In genomic region chr7:83691095-83691494, GRCh38 we compare ENCODE assay signal across 12 cellular contexts. TPM values are rescaled to one million over a fixed set of nuclear protein-coding genes. Genes with fewer than 3 reads are reported as not detected.
A peak's percentile ranks its signal among the peaks of the same experiment; 100 is the strongest.
DNase-seq lines count a peak whose midpoint lies in the region; ATAC-seq and TF ChIP-seq lines count a peak whose summit lies in the region.
"Had no signal": no experiment of that assay in that cellular context is flagged by ENCODE, and none has a peak within 500 bp of the region (broad histone marks: within the 10 kb centered on the region; RNA-seq: fewer than 3 reads in every experiment).

No MANE protein-coding gene starts in this region.

- H3K4me3 Mint-ChIP-seq in GM23338: peak overlapping the region; percentile 27

- intact Hi-C loops in PC-9 (cut with micrococcal nuclease; ENCODE audit: unreplicated experiment): no loop called here

- H2BK5ac ChIP-seq in neuronal stem cell (ENCODE audit: low read length): no peak overlapping the region

- H3K14ac ChIP-seq in neuronal stem cell (ENCODE audit: low read length): no peak overlapping the region

- H4K8ac ChIP-seq in neuronal stem cell (ENCODE audit: low read depth, low read length): no peak overlapping the region

- H2BK15ac ChIP-seq in neuronal stem cell (ENCODE audit: low read length): no peak overlapping the region

- H3K79me2 ChIP-seq in GM23338 (replicated peaks; ENCODE audit: insufficient read depth): no peaks in the 10 kb centered on the region
- H3K79me2 ChIP-seq in PC-9 (ENCODE audit: low read depth): no peaks in the 10 kb centered on the region

- peaks cover 29% of the 10 kb centered on the region for H3K27me3 Mint-ChIP-seq in GM23338 (ENCODE audit: insufficient read depth, low read depth, poor library complexity)

- no peak overlapping the region for H2AK5ac ChIP-seq in neuronal stem cell (ENCODE audit: low read depth, low read length)

- H3K27ac ChIP-seq in GM23338 (ENCODE audit: low read depth): 0 out of 2 replicates have a peak overlapping the region, but pooled peaks have one; percentile 29
- H3K27ac ChIP-seq in PC-9: peak overlapping the region; percentile 85; the same call in 1 of the 2 replicates
- no peak overlapping the region for H3K27ac ChIP-seq in iPS-20b (ENCODE audit: low read length)
- H3K27ac ChIP-seq in neuronal stem cell (replicated peaks; ENCODE audit: low read length): no peak overlapping the region
- H3K27ac ChIP-seq: BLaER1 had no signal

- POLR2A ChIA-PET in PC-9 (lab: Charles Lee; ENCODE audit: unreplicated experiment): no interaction called here

- H3K36me3 ChIP-seq in GM23338 (ENCODE audit: insufficient read depth): no peaks in the 10 kb centered on the region
- H3K36me3 ChIP-seq in PC-9 (ENCODE audit: low read depth): no peaks in the 10 kb centered on the region
- no peaks in the 10 kb centered on the region for H3K36me3 ChIP-seq in iPS-20b (ENCODE audit: insufficient read depth, low read depth, low read length)
- no peaks in the 10 kb centered on the region for H3K36me3 ChIP-seq in neuronal stem cell (replicated peaks in 1 of 2; ENCODE audit: control insufficient read depth in 2 of 2, insufficient read depth in 2 of 2, low read length in 2 of 2)
- H3K36me3 ChIP-seq: BLaER1 had no signal

- no CpG with 5 or more reads among the region's 4 CpGs for WGBS in neuronal stem cell (ENCODE audit: extremely low coverage in 2 of 2, insufficient read length in 2 of 2, insufficient replicate concordance in 1 of 2), 2 donors

- TF ChIP-seq CTCF in GM23338 (conservative IDR thresholded peaks at IDR 0.05; ENCODE audit: low read depth in 2 of 2) (no peak), PC-9 (conservative IDR thresholded peaks at IDR 0.05) (no peak)

- BruUV-seq in PC-9 (replicated peaks; lab: Mats Ljungman, UMichigan): no TSS peak

- H3K79me1 ChIP-seq in neuronal stem cell (ENCODE audit: low read depth, low read length): no peaks in the 10 kb centered on the region

- H3K9me2 ChIP-seq in GM23338 (ENCODE audit: insufficient read depth) (no peaks in the 10 kb centered on the region), PC-9 (ENCODE audit: insufficient read depth) (no peaks in the 10 kb centered on the region)

- DNase-seq in GM23338 (ENCODE audit: low spot score) (peak; percentile 49), PC-9 (no peak), neuronal stem cell (ENCODE audit: low spot score) (no peak), NCI-H510A treated with DMSO at 0.1 percent for 48 hours (lab: John Stamatoyannopoulos, UW) (no peak), NCI-H1105 (lab: John Stamatoyannopoulos, UW) (no peak)
- no peak for DNase-seq in effector CD4-positive, alpha-beta T cell
- DNase-seq: 8988T, AML-193, DMS53 had no signal

- no peak overlapping the region for H2BK12ac ChIP-seq in neuronal stem cell (ENCODE audit: low read length)

- H3K27ac Mint-ChIP-seq in GM23338: peak overlapping the region; percentile 92

- CTCF ChIA-PET in PC-9 (lab: Charles Lee): no interaction called here

- H3K4me2 ChIP-seq in GM23338 (peak overlapping the region; percentile 51), PC-9 (no peak overlapping the region), neuronal stem cell (ENCODE audit: insufficient read depth, low read length, poor library complexity, severe bottlenecking) (no peak overlapping the region)
- H3K4me2 ChIP-seq: BLaER1 had no signal

- no peaks in the 10 kb centered on the region for H3K9me3 Mint-ChIP-seq in GM23338

- no peaks in the 10 kb centered on the region; the same call in none of the 2 replicates for H3K9me3 ChIP-seq in PC-9 (ENCODE audit: insufficient read depth, low read depth)
- no peaks in the 10 kb centered on the region for H3K9me3 ChIP-seq in iPS-20b (ENCODE audit: insufficient read depth, low read depth, low read length)
- H3K9me3 ChIP-seq in neuronal stem cell (replicated peaks in 1 of 2; ENCODE audit: control insufficient read depth in 2 of 2, insufficient read depth in 1 of 2, low read depth in 1 of 2, low read length in 2 of 2): no peaks in the 10 kb centered on the region
- H3K9me3 ChIP-seq: BLaER1 had no signal

- peaks cover 56% of the 10 kb centered on the region for H3K4me1 ChIP-seq in GM23338 (ENCODE audit: insufficient read depth)
- H3K4me1 ChIP-seq in PC-9 (replicated peaks; ENCODE audit: insufficient read depth): peaks cover 19% of the 10 kb centered on the region
- peaks cover 59% of the 10 kb centered on the region for H3K4me1 ChIP-seq in iPS-20b (ENCODE audit: insufficient read depth, low read length)
- peaks cover 3 to 4% of the 10 kb centered on the region in 2 donors for H3K4me1 ChIP-seq in neuronal stem cell (ENCODE audit: control insufficient read depth in 2 of 2, insufficient read depth in 1 of 2, low read depth in 1 of 2, low read length in 2 of 2)
- H3K4me1 ChIP-seq: BLaER1 had no signal

- peak; percentile 70 for ATAC-seq in GM23338
- ATAC-seq: HepG2 had no signal

- no peak overlapping the region for H4K91ac ChIP-seq in neuronal stem cell (ENCODE audit: low read depth, low read length, poor library complexity)

- peaks cover 77% of the 10 kb centered on the region for H3K4me1 Mint-ChIP-seq in GM23338

- no peak overlapping the region for H3K4ac ChIP-seq in neuronal stem cell (ENCODE audit: low read length)

- H2AFZ ChIP-seq in GM23338: no peak overlapping the region
- H2AFZ ChIP-seq in PC-9: no peak overlapping the region
- H2AFZ ChIP-seq in neuronal stem cell (ENCODE audit: low read length): peak overlapping the region; percentile 68

- H2BK120ac ChIP-seq in neuronal stem cell (ENCODE audit: low read depth, low read length): no peak overlapping the region

- no peaks in the 10 kb centered on the region for H4K20me1 ChIP-seq in GM23338 (replicated peaks; ENCODE audit: insufficient read depth)
- no peaks in the 10 kb centered on the region for H4K20me1 ChIP-seq in PC-9 (ENCODE audit: insufficient read depth)
- H4K20me1 ChIP-seq: BLaER1 had no signal

- H3K9ac ChIP-seq in iPS-20b (ENCODE audit: low read depth, low read length): peak overlapping the region; percentile 4; the same call in 1 of the 2 replicates
- H3K9ac ChIP-seq in neuronal stem cell (ENCODE audit: low read depth, low read length, poor library complexity): no peak overlapping the region
- H3K9ac ChIP-seq: BLaER1 had no signal

- H3K27me3 ChIP-seq in GM23338 (ENCODE audit: insufficient read depth): peaks cover 42% of the 10 kb centered on the region
- no peaks in the 10 kb centered on the region for H3K27me3 ChIP-seq in PC-9 (ENCODE audit: insufficient read depth, low read depth)
- peaks cover 25% of the 10 kb centered on the region for H3K27me3 ChIP-seq in iPS-20b (ENCODE audit: insufficient read depth, low read length)
- no peaks in the 10 kb centered on the region for H3K27me3 ChIP-seq in neuronal stem cell (ENCODE audit: control insufficient read depth in 3 of 3, insufficient read depth in 3 of 3, low read depth in 1 of 3, low read length in 3 of 3)
- H3K27me3 ChIP-seq: BLaER1 had no signal

- peaks cover 5% of the 10 kb centered on the region; the same call in 2 of the 3 replicates for H3K36me3 Mint-ChIP-seq in GM23338 (ENCODE audit: low read depth)

- no peak overlapping the region for H3K18ac ChIP-seq in neuronal stem cell (ENCODE audit: low read length)

- no peak overlapping the region for H3K23ac ChIP-seq in neuronal stem cell (ENCODE audit: low read depth, low read length, poor library complexity)

- H3K4me3 ChIP-seq in GM23338 (peak overlapping the region; percentile 15; the same call in 1 of the 2 replicates), PC-9 (no peak overlapping the region), iPS-20b (ENCODE audit: low read length) (peak overlapping the region; percentile 44; the same call in 1 of the 2 replicates), neuronal stem cell (ENCODE audit: low read length in 2 of 2) (no peak overlapping the region)
- H3K4me3 ChIP-seq: BLaER1 had no signal

- no peaks in the 10 kb centered on the region for H3F3A ChIP-seq in GM23338 (replicated peaks; ENCODE audit: low read depth)
- no peaks in the 10 kb centered on the region; the same call in none of the 2 replicates for H3F3A ChIP-seq in PC-9 (ENCODE audit: insufficient read depth, low read depth)

TF ChIP-seq in GM23338, 12 proteins besides CTCF, POLR2A, EP300 and RAD21 (continues in another document):
- TF ChIP-seq NANOG (IDR thresholded peaks at IDR 0.05; ENCODE audit: borderline replicate concordance) (no peak), CREB1 (CRISPR knock-in tag; IDR thresholded peaks at IDR 0.05; ENCODE audit: low read depth) (peak; percentile 41; the same call in 1 of the 2 replicates)

RNA-seq across cellular contexts. Expression of gene SEMA3E, which starts 42.2 kb away (rescaled TPM):
- total RNA-seq in GM23338 (2014; rRNA removed; shearing (Covaris generic)): 5.4 and 12.4 TPM in 2 replicates
- polyA plus RNA-seq in GM23338 (2016; fragmentation: Nextera tagmentation; extraction: Ambion mirVana): 15.4 and 15.7 TPM in 2 replicates
- total RNA-seq in PC-9 (2021): 1.8 and 2.1 TPM in 2 replicates
- 0.03 TPM for polyA plus RNA-seq in neuronal stem cell (2013, experiment 1 of 2)
- polyA plus RNA-seq in neuronal stem cell (2013, experiment 2 of 2): 0.07 TPM
- total RNA-seq: HepG2 had no signal
- polyA plus RNA-seq: HepG2 had no signal

Comparison
In these comparisons a context has a peak if more than half of its experiments do, and no peak if none do; other contexts are left out.
1. H3K27ac ChIP-seq: peak in GM23338 (single experiment) and PC-9 (single experiment); none in iPS-20b (single experiment) and neuronal stem cell (single experiment).
2. H3K4me3 ChIP-seq: peak in GM23338 (single experiment) and iPS-20b (single experiment); none in PC-9 (single experiment) and neuronal stem cell (0 of 2).